In the genomic region with DNA sequence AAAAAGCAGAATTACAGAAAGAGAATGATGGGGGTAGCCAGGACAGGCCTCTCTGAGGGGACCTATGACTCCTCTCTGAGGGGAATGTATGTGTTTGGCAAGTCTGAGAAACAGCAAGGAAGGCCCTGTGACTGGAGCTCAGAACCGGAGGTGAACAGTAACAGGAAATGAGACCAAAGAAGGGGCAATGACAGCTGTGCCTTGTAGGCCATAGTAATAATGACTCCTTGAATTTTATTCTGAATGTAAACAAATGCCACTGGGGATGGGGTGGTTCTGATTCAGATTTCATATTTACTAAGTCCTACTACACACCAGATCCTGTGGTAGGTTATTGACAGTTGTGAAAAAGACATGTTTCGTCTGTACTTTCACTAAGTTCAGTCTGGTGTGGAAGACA, we compare ENCODE assay signal across 11 cellular contexts. TPM values are rescaled to one million over a fixed set of nuclear protein-coding genes. Genes with fewer than 3 reads are reported as not detected.
DNase-seq lines count a peak whose midpoint lies in the region; ATAC-seq, FAIRE-seq and TF ChIP-seq lines count a peak whose summit lies in the region.
"Had no signal": no experiment of that assay in that cellular context is flagged by ENCODE, and none has a peak within 500 bp of the region (broad histone marks: within the 10 kb centered on the region; RNA-seq: fewer than 3 reads in every experiment).

No MANE protein-coding gene starts in this region.

- BruUV-seq in HepG2 (replicated peaks; lab: Mats Ljungman, UMichigan) = no TSS peak

- no peak overlapping the region for H3K9ac ChIP-seq in HepG2 (ENCODE audit: insufficient read depth, low read depth, low read length)

- POLR2A ChIA-PET in HepG2 (lab: Yijun Ruan, JAX) = no interaction called here
- POLR2A ChIA-PET in activated CD8-positive, alpha-beta T cell treated with anti-CD3 and anti-CD28 coated beads, Interleukin-2, amount 10 ng/mL, durations not matched to agents 7 days and 5 days (lab: Charles Lee) = no interaction called here

- TF ChIP-seq EP300 in HepG2 (IDR thresholded peaks at IDR 0.05; ENCODE audit: low read depth in 2 of 2, low read length in 2 of 2) (no peak), HepG2 (CRISPR knock-in tag; IDR thresholded peaks at IDR 0.05; ENCODE audit: borderline replicate concordance) (no peak)

- intact Hi-C loops in right lobe of liver (cut with DNase I) (no loop called here), HepG2 (cut with micrococcal nuclease; ENCODE audit: unreplicated experiment) (no loop called here)

- no peaks in the 10 kb centered on the region for H3K9me3 Mint-ChIP-seq in activated CD8-positive, alpha-beta T cell treated with anti-CD3 and anti-CD28 coated beads, Interleukin-2, amount 10 ng/mL, durations not matched to agents 7 days and 5 days (ENCODE audit: insufficient read depth)
- H3K9me3 Mint-ChIP-seq in stimulated activated naive B cell treated with anti-CD40 and anti-IgM and Interleukin-4, amounts not matched to agents 10 μg/mL and 1 μg/mL and 100 μg/mL, for 72 hours = no peaks in the 10 kb centered on the region

- H3K4me1 Mint-ChIP-seq in activated CD8-positive, alpha-beta T cell treated with anti-CD3 and anti-CD28 coated beads, Interleukin-2, amount 10 ng/mL, durations not matched to agents 7 days and 5 days (ENCODE audit: low read depth) = peaks cover 16% of the 10 kb centered on the region
- H3K4me1 Mint-ChIP-seq in stimulated activated naive B cell treated with anti-CD40 and anti-IgM and Interleukin-4, amounts not matched to agents 10 μg/mL and 1 μg/mL and 100 μg/mL, for 72 hours = peaks cover 10 to 25% of the 10 kb centered on the region in 2 donors

- H3K27me3 ChIP-seq in right lobe of liver = no peaks in the 10 kb centered on the region
- H3K27me3 ChIP-seq in HepG2 (ENCODE audit: control insufficient read depth in 1 of 2, insufficient read depth in 2 of 2, low read length in 2 of 2) = no peaks in the 10 kb centered on the region
- no peaks in the 10 kb centered on the region for H3K27me3 ChIP-seq in HAP-1 (ENCODE audit: low read depth)

- TF ChIP-seq RAD21 in HepG2 (CRISPR knock-in tag; IDR thresholded peaks at IDR 0.05) = no peak

- H3K4me1 ChIP-seq in right lobe of liver = peaks cover 0 to 9% (median 3%) of the 10 kb centered on the region in 4 donors
- H3K4me1 ChIP-seq in HepG2 (ENCODE audit: insufficient read depth, low read length) = peaks cover 25% of the 10 kb centered on the region
- no peaks in the 10 kb centered on the region for H3K4me1 ChIP-seq in HAP-1

- no peaks in the 10 kb centered on the region for H3K9me3 ChIP-seq in right lobe of liver
- H3K9me3 ChIP-seq in HepG2 (ENCODE audit: low read length) = no peaks in the 10 kb centered on the region
- no peaks in the 10 kb centered on the region for H3K9me3 ChIP-seq in HAP-1

- H3K27ac ChIP-seq in right lobe of liver (no peak overlapping the region), HepG2 (ENCODE audit: extremely low read length, insufficient read depth, low read length) (no peak overlapping the region)
- H3K27ac ChIP-seq: C4-2B had no signal

- H2AFZ ChIP-seq in HepG2 (ENCODE audit: low read length) = no peak overlapping the region

- CTCF ChIA-PET in HepG2 (lab: Yijun Ruan, JAX; ENCODE audit: low intra/inter-chr PET ratio, low total read pairs) = no interaction called here
- CTCF ChIA-PET in activated CD8-positive, alpha-beta T cell treated with anti-CD3 and anti-CD28 coated beads, Interleukin-2, amount 10 ng/mL, durations not matched to agents 7 days and 5 days (lab: Charles Lee) = interaction anchor here (1.2 to 3.4 kb wide), 6 partner anchors 9 to 216 kb away, joined by 3 to 18 read pairs (median 4); no protein-coding TSS in a partner anchor

- FAIRE-seq in HepG2 (lab: Jason Lieb, UNC) = no peak

- H3K4me2 ChIP-seq in HepG2 (ENCODE audit: low read depth, low read length) = no peak overlapping the region

- in situ Hi-C loops in HepG2 (cut with HindIII; ENCODE audit: extremely low pct_ligation_motif_present, low pct_unique_long_range_greater_than_20kb) = no loop called here
- in situ Hi-C loops in HAP-1 (cut with MboI; ENCODE audit: low sequenced_read_pairs) = no loop called here

- peak in 3 of 4 donors; percentile 13 to 37 (median 24) for ATAC-seq in right lobe of liver
- no peak for ATAC-seq in HepG2
- ATAC-seq in HG02840 (IDR thresholded peaks at IDR 0.05; ENCODE audit: low FRiP score, unreplicated experiment) = peak; percentile 54
- ATAC-seq in activated CD8-positive, alpha-beta T cell treated with anti-CD3 and anti-CD28 coated beads, Interleukin-2, amount 10 ng/mL, durations not matched to agents 7 days and 5 days = peak; percentile 74
- ATAC-seq in stimulated activated naive B cell treated with anti-CD40 and anti-IgM and Interleukin-4, amounts not matched to agents 10 μg/mL and 1 μg/mL and 100 μg/mL, for 72 hours (replicated peaks) = no peak
- ATAC-seq in GM21367 (IDR thresholded peaks at IDR 0.05; ENCODE audit: unreplicated experiment) = no peak
- ATAC-seq: left cardiac atrium had no signal

- no peak for DNase-seq in right lobe of liver
- DNase-seq in HepG2 (ENCODE audit: low spot score) = no peak
- peak; percentile 47 for DNase-seq in activated CD8-positive, alpha-beta T cell treated with anti-CD3 and anti-CD28 coated beads, Interleukin-2, amount 10 ng/mL, durations not matched to agents 7 days and 5 days
- DNase-seq in stimulated activated naive B cell treated with anti-CD40 and anti-IgM and Interleukin-4, amounts not matched to agents 10 μg/mL and 1 μg/mL and 100 μg/mL, for 72 hours = no peak
- no peak for DNase-seq in A172 (ENCODE audit: low spot score)
- no peak for DNase-seq in HAP-1 (ENCODE audit: low spot score in 2 of 2)
- DNase-seq: left cardiac atrium had no signal

- H3K27me3 Mint-ChIP-seq in activated CD8-positive, alpha-beta T cell treated with anti-CD3 and anti-CD28 coated beads, Interleukin-2, amount 10 ng/mL, durations not matched to agents 7 days and 5 days (ENCODE audit: low read depth) = no peaks in the 10 kb centered on the region
- H3K27me3 Mint-ChIP-seq in stimulated activated naive B cell treated with anti-CD40 and anti-IgM and Interleukin-4, amounts not matched to agents 10 μg/mL and 1 μg/mL and 100 μg/mL, for 72 hours = no peaks in the 10 kb centered on the region

- TF ChIP-seq POLR2A in right lobe of liver (IDR thresholded peaks at IDR 0.05) (no peak), HepG2 (IDR thresholded peaks at IDR 0.05; ENCODE audit: insufficient read depth in 1 of 2, low read depth in 2 of 2, low read length in 2 of 2) (no peak)

- H3K4me3 Mint-ChIP-seq in activated CD8-positive, alpha-beta T cell treated with anti-CD3 and anti-CD28 coated beads, Interleukin-2, amount 10 ng/mL, durations not matched to agents 7 days and 5 days = no peak overlapping the region
- no peak overlapping the region for H3K4me3 Mint-ChIP-seq in stimulated activated naive B cell treated with anti-CD40 and anti-IgM and Interleukin-4, amounts not matched to agents 10 μg/mL and 1 μg/mL and 100 μg/mL, for 72 hours

- 60% methylated on average over 2 of the region's 2 CpGs for WGBS in right lobe of liver (ENCODE audit: insufficient coverage, low coverage, low lambda C conversion rate, missing lambda C conversion rate)
- 83% methylated on average over 2 of the region's 2 CpGs for WGBS in HepG2 (ENCODE audit: low lambda C conversion rate)

- TF ChIP-seq CTCF in right lobe of liver (IDR thresholded peaks at IDR 0.05) (no peak), HepG2 (CRISPR knock-in tag; IDR thresholded peaks at IDR 0.05) (no peak)

- no peaks in the 10 kb centered on the region for H3K79me2 ChIP-seq in HepG2 (ENCODE audit: insufficient read depth, low read length)

- peak overlapping the region; percentile 69 for H3K27ac Mint-ChIP-seq in activated CD8-positive, alpha-beta T cell treated with anti-CD3 and anti-CD28 coated beads, Interleukin-2, amount 10 ng/mL, durations not matched to agents 7 days and 5 days
- peak overlapping the region; percentile 48 for H3K27ac Mint-ChIP-seq in stimulated activated naive B cell treated with anti-CD40 and anti-IgM and Interleukin-4, amounts not matched to agents 10 μg/mL and 1 μg/mL and 100 μg/mL, for 72 hours

- H3K36me3 ChIP-seq in right lobe of liver (peaks cover 0 to 19% (median under 1%) of the 10 kb centered on the region in 4 donors), HepG2 (replicated peaks in 1 of 2; ENCODE audit: control insufficient read depth in 1 of 2, insufficient read depth in 2 of 2, low read length in 2 of 2) (peaks cover 5 to 26% of the 10 kb centered on the region in 2 experiments; a peak in 3 of 5 replicates), HAP-1 (replicated peaks) (no peaks in the 10 kb centered on the region; the same call in 1 of the 2 replicates)

- H3K36me3 Mint-ChIP-seq in activated CD8-positive, alpha-beta T cell treated with anti-CD3 and anti-CD28 coated beads, Interleukin-2, amount 10 ng/mL, durations not matched to agents 7 days and 5 days (ENCODE audit: low read depth) = peaks cover 13% of the 10 kb centered on the region
- peaks cover 31 to 40% of the 10 kb centered on the region in 2 donors for H3K36me3 Mint-ChIP-seq in stimulated activated naive B cell treated with anti-CD40 and anti-IgM and Interleukin-4, amounts not matched to agents 10 μg/mL and 1 μg/mL and 100 μg/mL, for 72 hours

- H4K20me1 ChIP-seq in HepG2 (ENCODE audit: insufficient read depth, low read length) = no peaks in the 10 kb centered on the region

- H3K4me3 ChIP-seq in right lobe of liver = no peak overlapping the region
- H3K4me3 ChIP-seq in HepG2 (replicated peaks in 1 of 3; ENCODE audit: insufficient read depth in 1 of 3, low read depth in 2 of 3, low read length in 3 of 3) = no peak overlapping the region
- no peak overlapping the region for H3K4me3 ChIP-seq in HAP-1

RNA-seq across cellular contexts. Expression of a gene that starts 52.8 kb away (rescaled TPM):
- over 10,000 TPM in 2 of 6 experiments, 1,000 to 10,000 TPM in 4; 5,429 to 12,494 (median 8,679) TPM for total RNA-seq in right lobe of liver
- 2,184 and 5,485 TPM in 2 replicates for total RNA-seq in HepG2 (2016; rRNA removed; fragmentation: Illumina TruSeq; extraction: Trizol)
- total RNA-seq in HepG2 (2016; cell fraction: cytosol; rRNA removed; fragmentation: Illumina TruSeq; extraction: Trizol; ENCODE audit: low read depth) = 1,658 and 1,910 TPM in 2 replicates
- total RNA-seq in HepG2 (2016; cell fraction: insoluble cytoplasmic fraction; rRNA removed; fragmentation: Illumina TruSeq; extraction: Trizol) = 2,147 and 5,523 TPM in 2 replicates
- total RNA-seq in HepG2 (2016; cell fraction: membrane; rRNA removed; fragmentation: Illumina TruSeq; extraction: Trizol) = 1,317 and 1,654 TPM in 2 replicates
- 3,708 and 4,228 TPM in 2 replicates for total RNA-seq in HepG2 (2016; cell fraction: nucleus; rRNA removed; fragmentation: Illumina TruSeq; extraction: Trizol)
- 1,973 and 2,476 TPM in 2 replicates for polyA plus RNA-seq in HepG2 (2011; rRNA removed)
- 3,263 and 3,859 TPM in 2 replicates for polyA plus RNA-seq in HepG2 (2011; cell fraction: cytosol; rRNA removed)
- polyA plus RNA-seq in HepG2 (2011; cell fraction: nucleus; rRNA removed) = 1,542 and 1,981 TPM in 2 replicates
- polyA plus RNA-seq in HepG2 (2012) = 3,117 and 3,837 TPM in 2 replicates
- polyA plus RNA-seq in HepG2 (2016; cell fraction: cytosol; fragmentation: Illumina TruSeq; extraction: Trizol; ENCODE audit: low read depth) = 1,826 and 2,113 TPM in 2 replicates
- polyA plus RNA-seq in HepG2 (2016; cell fraction: insoluble cytoplasmic fraction; fragmentation: Illumina TruSeq; extraction: Trizol; ENCODE audit: low read depth) = 1,773 and 1,785 TPM in 2 replicates
- polyA plus RNA-seq in HepG2 (2016; cell fraction: membrane; fragmentation: Illumina TruSeq; extraction: Trizol; ENCODE audit: low read depth) = 1,154 and 1,399 TPM in 2 replicates
- polyA plus RNA-seq in HepG2 (2016; cell fraction: nucleus; fragmentation: Illumina TruSeq; extraction: Trizol; ENCODE audit: insufficient read depth, low read depth) = 5,783 and 6,817 TPM in 2 replicates
- 0.49 and 910 TPM in 2 replicates for polyA minus RNA-seq in HepG2 (2011; rRNA and poly(A)+ RNA removed; ENCODE audit: low replicate concordance)
- 1,155 and 1,457 TPM in 2 replicates for polyA minus RNA-seq in HepG2 (2011; cell fraction: cytosol; rRNA and poly(A)+ RNA removed)
- 210 and 319 TPM in 2 replicates for polyA minus RNA-seq in HepG2 (2011; cell fraction: nucleus; rRNA and poly(A)+ RNA removed)
- total RNA-seq in activated CD8-positive, alpha-beta T cell treated with anti-CD3 and anti-CD28 coated beads, Interleukin-2, amount 10 ng/mL, durations not matched to agents 7 days and 5 days = not detected
- total RNA-seq in A172 (2014; rRNA removed; shearing (Covaris generic)) = not detected in 2 replicates
- total RNA-seq: ureter had no signal

Comparison
In these comparisons a context has a peak if more than half of its experiments do, and no peak if none do; other contexts are left out.
1. ATAC-seq: peak in right lobe of liver (3 of 4), HG02840 (single experiment) and activated CD8-positive, alpha-beta T cell treated with anti-CD3 and anti-CD28 coated beads, Interleukin-2, amount 10 ng/mL, durations not matched to agents 7 days and 5 days (single experiment); none in HepG2 (single experiment), stimulated activated naive B cell treated with anti-CD40 and anti-IgM and Interleukin-4, amounts not matched to agents 10 μg/mL and 1 μg/mL and 100 μg/mL, for 72 hours (0 of 2) and GM21367 (single experiment).
2. RNA of a gene that starts 52.8 kb away (total RNA-seq): 5,429 to 12,494 TPM in right lobe of liver and 1,317 to 5,523 TPM in HepG2; not detected in activated CD8-positive, alpha-beta T cell treated with anti-CD3 and anti-CD28 coated beads, Interleukin-2, amount 10 ng/mL, durations not matched to agents 7 days and 5 days and not detected in A172; every median in the first group is over 1,000 times any median in the second.